In genomic region chr9:127976498-127976897, GRCh38 we compare ENCODE assay signal across 11 cellular contexts. TPM values are rescaled to one million over a fixed set of nuclear protein-coding genes. Genes with fewer than 3 reads are reported as not detected.
A peak's percentile ranks its signal among the peaks of the same experiment; 100 is the strongest.
DNase-seq lines count a peak whose midpoint lies in the region; ATAC-seq lines count a peak whose summit lies in the region.
"Had no signal": no experiment of that assay in that cellular context is flagged by ENCODE, and none has a peak within 500 bp of the region (broad histone marks: within the 10 kb centered on the region; RNA-seq: fewer than 3 reads in every experiment).

No MANE protein-coding gene starts in this region.

- ATAC-seq in GM19395 (IDR thresholded peaks at IDR 0.05; ENCODE audit: unreplicated experiment): no peak
- no peak for ATAC-seq in HG03457 (IDR thresholded peaks at IDR 0.05; ENCODE audit: unreplicated experiment)

- DNase-seq in G401 (ENCODE audit: low spot score): peak; percentile 77
- DNase-seq in NCI-H2196 treated with DMSO at 0.1 percent for 48 hours (lab: John Stamatoyannopoulos, UW; ENCODE audit: unreplicated experiment): peak; percentile 84
- DNase-seq in central memory CD4-positive, alpha-beta T cell: peak; percentile 80
- DNase-seq in pons (ENCODE audit: low spot score): peak; percentile 6
- no peak for DNase-seq in anterior cingulate cortex (lab: John Stamatoyannopoulos, UW)
- no peak for DNase-seq in hippocampal formation (lab: John Stamatoyannopoulos, UW)
- DNase-seq: dermis blood vessel endothelial cell, NCI-H446 treated with DMSO at 0.1 percent for 48 hours had no signal

- in situ Hi-C loops in G401 (cut with HindIII; ENCODE audit: low sequenced_read_pairs): no loop called here

RNA-seq across cellular contexts. Expression of gene EEIG1, which starts 4.3 kb away (rescaled TPM):
- total RNA-seq in G401 (2014; rRNA removed; shearing (Covaris generic)): 12.4 and 18.6 TPM in 2 replicates

RNA-seq across cellular contexts. Expression of gene DPM2, which starts 38.8 kb away (rescaled TPM):
- 17.1 and 39.0 TPM in 2 replicates for total RNA-seq in G401 (2014; rRNA removed; shearing (Covaris generic))

RNA-seq across cellular contexts. Expression of gene PIP5KL1, which starts 45.9 kb away (rescaled TPM):
- 0.68 and 23.4 TPM in 2 replicates for total RNA-seq in G401 (2014; rRNA removed; shearing (Covaris generic))
- total RNA-seq: skeletal muscle tissue had no signal

RNA-seq across cellular contexts. Expression of gene ST6GALNAC4, which starts 59.7 kb away (rescaled TPM):
- total RNA-seq in G401 (2014; rRNA removed; shearing (Covaris generic)): 31.9 and 32.8 TPM in 2 replicates

Comparison
In these comparisons a context has a peak if more than half of its experiments do, and no peak if none do; other contexts are left out.
1. DNase-seq: peak in G401 (single experiment), NCI-H2196 treated with DMSO at 0.1 percent for 48 hours (single experiment), central memory CD4-positive, alpha-beta T cell (single experiment) and pons (single experiment); none in anterior cingulate cortex (0 of 58) and hippocampal formation (0 of 2).